9 cellular contexts compared by ENCODE assay signal in the genomic region with DNA sequence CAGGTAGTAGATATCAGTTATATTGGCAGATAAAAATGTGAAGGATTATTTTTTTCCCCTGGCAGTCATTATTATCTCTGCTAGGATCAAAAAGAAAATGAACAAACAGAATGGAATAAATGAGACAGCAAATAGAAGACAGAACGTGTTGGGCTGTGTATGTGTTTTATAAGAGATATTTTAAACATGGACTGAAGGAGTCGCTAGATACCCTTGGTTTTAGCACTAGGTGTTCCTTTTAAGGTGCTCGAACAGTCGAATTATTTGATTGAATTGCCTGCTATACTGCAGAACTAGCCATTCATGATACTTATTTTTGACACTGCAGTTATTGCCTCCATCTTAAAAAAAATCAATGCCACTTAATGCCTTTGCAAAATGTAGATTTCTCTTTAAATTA. TPM values are rescaled to one million over a fixed set of nuclear protein-coding genes. Genes with fewer than 3 reads are reported as not detected.
DNase-seq lines count a peak whose midpoint lies in the region; ATAC-seq and TF ChIP-seq lines count a peak whose summit lies in the region.
"Had no signal": no experiment of that assay in that cellular context is flagged by ENCODE, and none has a peak within 500 bp of the region (broad histone marks: within the 10 kb centered on the region; RNA-seq: fewer than 3 reads in every experiment).

No MANE protein-coding gene starts in this region.

- no peaks in the 10 kb centered on the region for H3K36me3 Mint-ChIP-seq in progenitor cell of endocrine pancreas (ENCODE audit: insufficient read depth)
- H3K36me3 Mint-ChIP-seq in activated CD4-positive, alpha-beta T cell treated with anti-CD3 and anti-CD28 coated beads for 36 hours (ENCODE audit: low read depth) = peaks cover 2% of the 10 kb centered on the region

- POLR2A ChIA-PET in activated CD4-positive, alpha-beta T cell treated with anti-CD3 and anti-CD28 coated beads for 36 hours (lab: Charles Lee) = no interaction called here

- no peak for TF ChIP-seq CTCF in astrocyte of the spinal cord (IDR thresholded peaks at IDR 0.05; ENCODE audit: low read depth, low read length)
- peak; percentile 56 for TF ChIP-seq CTCF in progenitor cell of endocrine pancreas (IDR thresholded peaks at IDR 0.05; ENCODE audit: unreplicated experiment)

- intact Hi-C loops in activated CD4-positive, alpha-beta T cell treated with anti-CD3 and anti-CD28 coated beads for 36 hours (cut with DNase I, micrococcal nuclease) = loop anchor here in 1 of 2 experiments (10.0 kb wide), 1 partner anchor 1782 kb away; no protein-coding TSS in a partner anchor

- H3K4me1 Mint-ChIP-seq in progenitor cell of endocrine pancreas (ENCODE audit: low read depth) = peaks cover 19% of the 10 kb centered on the region
- no peaks in the 10 kb centered on the region for H3K4me1 Mint-ChIP-seq in activated CD4-positive, alpha-beta T cell treated with anti-CD3 and anti-CD28 coated beads for 36 hours
- H3K4me1 Mint-ChIP-seq: natural killer cell had no signal

- H3K27ac Mint-ChIP-seq in progenitor cell of endocrine pancreas = no peak overlapping the region
- H3K27ac Mint-ChIP-seq in activated CD4-positive, alpha-beta T cell treated with anti-CD3 and anti-CD28 coated beads for 36 hours = no peak overlapping the region
- H3K27ac Mint-ChIP-seq: natural killer cell had no signal

- H3K4me3 Mint-ChIP-seq in progenitor cell of endocrine pancreas (ENCODE audit: low read depth) = no peak overlapping the region
- no peak overlapping the region for H3K4me3 Mint-ChIP-seq in activated CD4-positive, alpha-beta T cell treated with anti-CD3 and anti-CD28 coated beads for 36 hours
- H3K4me3 Mint-ChIP-seq: natural killer cell had no signal

- H3K9me3 Mint-ChIP-seq in progenitor cell of endocrine pancreas (ENCODE audit: low read depth) = no peaks in the 10 kb centered on the region
- peaks cover 8% of the 10 kb centered on the region for H3K9me3 Mint-ChIP-seq in activated CD4-positive, alpha-beta T cell treated with anti-CD3 and anti-CD28 coated beads for 36 hours (ENCODE audit: low read depth)

- H3K4me3 ChIP-seq in astrocyte of the spinal cord (ENCODE audit: low read depth, low read length) = no peak overlapping the region

- peaks cover 70% of the 10 kb centered on the region for H3K27me3 Mint-ChIP-seq in progenitor cell of endocrine pancreas
- peaks cover 60% of the 10 kb centered on the region for H3K27me3 Mint-ChIP-seq in activated CD4-positive, alpha-beta T cell treated with anti-CD3 and anti-CD28 coated beads for 36 hours

- DNase-seq in NCI-H510A treated with DMSO at 0.1 percent for 48 hours (lab: John Stamatoyannopoulos, UW) (peak; percentile 43), NCI-H510A (lab: John Stamatoyannopoulos, UW) (no peak), NCI-H2227 treated with DMSO at 0.1 percent for 48 hours (lab: John Stamatoyannopoulos, UW) (peak; percentile 16), astrocyte of the spinal cord (ENCODE audit: low read depth, low spot score) (peak; percentile 35), progenitor cell of endocrine pancreas (ENCODE audit: low spot score, unreplicated experiment) (no peak), amygdala (lab: John Stamatoyannopoulos, UW) (no peak)
- DNase-seq in activated CD4-positive, alpha-beta T cell treated with anti-CD3 and anti-CD28 coated beads for 36 hours = no peak
- DNase-seq: natural killer cell had no signal

- ATAC-seq in HG02610 (IDR thresholded peaks at IDR 0.05; ENCODE audit: unreplicated experiment) = no peak
- ATAC-seq in activated CD4-positive, alpha-beta T cell treated with anti-CD3 and anti-CD28 coated beads for 36 hours = no peak
- ATAC-seq: natural killer cell had no signal

- in situ Hi-C loops in astrocyte of the spinal cord (cut with HindIII; ENCODE audit: low sequenced_read_pairs) = no loop called here

- CTCF ChIA-PET in activated CD4-positive, alpha-beta T cell treated with anti-CD3 and anti-CD28 coated beads for 36 hours (lab: Charles Lee) = no interaction called here

RNA-seq across cellular contexts. Expression of a gene that starts 3.7 kb away (rescaled TPM):
- total RNA-seq in progenitor cell of endocrine pancreas = 6.3 and 7.6 TPM in 2 replicates
- not detected for total RNA-seq in activated CD4-positive, alpha-beta T cell treated with anti-CD3 and anti-CD28 coated beads for 36 hours
- total RNA-seq: natural killer cell had no signal

Comparison
In these comparisons a context has a peak if more than half of its experiments do, and no peak if none do; other contexts are left out.
1. DNase-seq: peak in NCI-H510A treated with DMSO at 0.1 percent for 48 hours (single experiment), NCI-H2227 treated with DMSO at 0.1 percent for 48 hours (single experiment) and astrocyte of the spinal cord (single experiment); none in NCI-H510A (single experiment), progenitor cell of endocrine pancreas (single experiment), amygdala (0 of 56) and activated CD4-positive, alpha-beta T cell treated with anti-CD3 and anti-CD28 coated beads for 36 hours (single experiment).